10 cellular contexts compared by ENCODE assay signal in genomic region chr18:52343138-52343537, GRCh38.
DNase-seq lines count a peak whose midpoint lies in the region; ATAC-seq and TF ChIP-seq lines count a peak whose summit lies in the region.
"Had no signal": no experiment of that assay in that cellular context is flagged by ENCODE, and none has a peak within 500 bp of the region (broad histone marks: within the 10 kb centered on the region; RNA-seq: fewer than 3 reads in every experiment).

No MANE protein-coding gene starts in this region.

- DNase-seq in left kidney (ENCODE audit: low read depth, low spot score): peak; percentile 72
- DNase-seq in NCI-H526 treated with DMSO at 0.1 percent for 48 hours (lab: John Stamatoyannopoulos, UW): no peak
- DNase-seq in AG20443 (ENCODE audit: low spot score): no peak
- no peak for DNase-seq in stimulated activated naive CD4-positive, alpha-beta T cell treated with Interleukin-2 at 50 U/mL for 16 hours (lab: John Stamatoyannopoulos, UW)
- DNase-seq: activated T-cell treated with anti-CD3 and anti-CD28 coated beads for 4 hours, spleen had no signal

- no peaks in the 10 kb centered on the region for H4K20me1 ChIP-seq in OCI-LY3 (ENCODE audit: insufficient read depth, low read length)

- no peak overlapping the region for H3K9ac ChIP-seq in OCI-LY3 (ENCODE audit: low read length)

- H3K36me3 ChIP-seq in OCI-LY3 (replicated peaks; ENCODE audit: low read depth, low read length): peaks cover under 1% of the 10 kb centered on the region
- H3K36me3 ChIP-seq: spleen had no signal

- TF ChIP-seq CTCF in C4-2B (conservative IDR thresholded peaks at IDR 0.05): peak; percentile 43
- TF ChIP-seq CTCF in OCI-LY3 (IDR thresholded peaks at IDR 0.05; ENCODE audit: low read depth, low read length): peak; percentile 92

- no peak overlapping the region for H3K4me3 ChIP-seq in OCI-LY3 (ENCODE audit: low read length)
- H3K4me3 ChIP-seq: spleen had no signal

- H3K4me1 ChIP-seq in OCI-LY3 (ENCODE audit: low read length): peaks cover 17% of the 10 kb centered on the region

- peak overlapping the region; percentile 2 for H3K4me2 ChIP-seq in OCI-LY3 (ENCODE audit: low read length)

- H3K27me3 ChIP-seq in OCI-LY3 (ENCODE audit: low read depth, low read length): peaks cover 14% of the 10 kb centered on the region

- TF ChIP-seq POLR2A in GM18505 (IDR thresholded peaks at IDR 0.05; ENCODE audit: borderline replicate concordance, extremely low read depth, insufficient read depth, insufficient read length): no peak

- H3K27ac ChIP-seq in C4-2B (no peak overlapping the region), OCI-LY3 (ENCODE audit: low read length) (no peak overlapping the region)
- H3K27ac ChIP-seq: spleen had no signal

- no peaks in the 10 kb centered on the region for H3K9me3 ChIP-seq in OCI-LY3 (ENCODE audit: insufficient read depth, low read length)

- no peaks in the 10 kb centered on the region for H3K79me2 ChIP-seq in OCI-LY3 (ENCODE audit: low read length)

- peak; percentile 43 for ATAC-seq in HG02852 (IDR thresholded peaks at IDR 0.05; ENCODE audit: unreplicated experiment)
- ATAC-seq in GM18505 (IDR thresholded peaks at IDR 0.05; ENCODE audit: unreplicated experiment): no peak

- H2AFZ ChIP-seq in OCI-LY3 (ENCODE audit: low read depth, low read length): no peak overlapping the region
